ENCODE assay signal across 11 cellular contexts in genomic region chr17:58326609-58327341, GRCh38. TPM values are rescaled to one million over a fixed set of nuclear protein-coding genes. Genes with fewer than 3 reads are reported as not detected.
A peak's percentile ranks its signal among the peaks of the same experiment; 100 is the strongest.
DNase-seq lines count a peak whose midpoint lies in the region; ATAC-seq, FAIRE-seq and TF ChIP-seq lines count a peak whose summit lies in the region.
"Had no signal": no experiment of that assay in that cellular context is flagged by ENCODE, and none has a peak within 500 bp of the region (broad histone marks: within the 10 kb centered on the region; RNA-seq: fewer than 3 reads in every experiment).

No MANE protein-coding gene starts in this region.

- peak overlapping the region in 5 of 8 donors; percentile 64 to 94 (median 68) for H3K4me3 Mint-ChIP-seq in CD4-positive, alpha-beta memory T cell
- peak overlapping the region; percentile 98 for H3K4me3 Mint-ChIP-seq in activated T-helper 17 cell treated with anti-CD3 and anti-CD28 coated beads, Interleukin-2, amount 50 U/mL, for 72 hours
- peak overlapping the region; percentile 77 to 99 (median 95) for H3K4me3 Mint-ChIP-seq in naive thymus-derived CD8-positive, alpha-beta T cell

- FAIRE-seq in GM12892 (lab: Jason Lieb, UNC) = no peak
- FAIRE-seq: bronchial epithelial cell had no signal

- H3K4me3 ChIP-seq in CD4-positive, alpha-beta memory T cell (ENCODE audit: low read length in 2 of 2) = no peak overlapping the region
- no peak overlapping the region for H3K4me3 ChIP-seq in ovary

- peak overlapping the region; percentile 9 for H3K27ac ChIP-seq in CD4-positive, alpha-beta memory T cell (ENCODE audit: low read depth, low read length)
- no peak overlapping the region for H3K27ac ChIP-seq in ovary
- H3K27ac ChIP-seq: esophagus squamous epithelium had no signal

- H3K27me3 ChIP-seq in CD4-positive, alpha-beta memory T cell (ENCODE audit: insufficient read depth, low read length) = no peaks in the 10 kb centered on the region
- no peaks in the 10 kb centered on the region for H3K27me3 ChIP-seq in ovary

- peak overlapping the region; percentile 58 to 99 (median 86) for H3K27ac Mint-ChIP-seq in CD4-positive, alpha-beta memory T cell
- H3K27ac Mint-ChIP-seq in activated T-helper 17 cell treated with anti-CD3 and anti-CD28 coated beads, Interleukin-2, amount 50 U/mL, for 72 hours = peak overlapping the region; percentile 100
- H3K27ac Mint-ChIP-seq in naive thymus-derived CD8-positive, alpha-beta T cell = peak overlapping the region; percentile 49 to 97 (median 85)

- peaks cover 18% of the 10 kb centered on the region for H3K36me3 ChIP-seq in CD4-positive, alpha-beta memory T cell (ENCODE audit: insufficient read depth, low read length)
- H3K36me3 ChIP-seq in ovary = no peaks in the 10 kb centered on the region
- H3K36me3 ChIP-seq: esophagus squamous epithelium had no signal

- TF ChIP-seq EP300 in ovary (IDR thresholded peaks at IDR 0.05) = no peak

- WGBS in ovary, 3 donors = 84 to 94% (median 89%) methylated on average over 9 of the region's 9 CpGs

- no peaks in the 10 kb centered on the region for H3K27me3 Mint-ChIP-seq in CD4-positive, alpha-beta memory T cell
- H3K27me3 Mint-ChIP-seq in activated T-helper 17 cell treated with anti-CD3 and anti-CD28 coated beads, Interleukin-2, amount 50 U/mL, for 72 hours = no peaks in the 10 kb centered on the region
- H3K27me3 Mint-ChIP-seq in naive thymus-derived CD8-positive, alpha-beta T cell = no peaks in the 10 kb centered on the region

- no peak for TF ChIP-seq POLR2A in GM12892 (IDR thresholded peaks at IDR 0.05; ENCODE audit: low read depth, low read length)
- no peak for TF ChIP-seq POLR2A in ovary (IDR thresholded peaks at IDR 0.05)

- peaks cover 38% of the 10 kb centered on the region for H3K4me1 ChIP-seq in CD4-positive, alpha-beta memory T cell (ENCODE audit: insufficient read depth, low read length)
- peaks cover 8% of the 10 kb centered on the region for H3K4me1 ChIP-seq in ovary (ENCODE audit: insufficient read depth)

- no peak for ATAC-seq in activated T-helper 17 cell treated with anti-CD3 and anti-CD28 coated beads, Interleukin-2, amount 50 U/mL, for 72 hours (replicated peaks)
- ATAC-seq in naive thymus-derived CD8-positive, alpha-beta T cell = no peak
- no peak for ATAC-seq in GM19395 (IDR thresholded peaks at IDR 0.05; ENCODE audit: unreplicated experiment)

- H3K4me1 Mint-ChIP-seq in CD4-positive, alpha-beta memory T cell = peaks cover 22 to 71% (median 31%) of the 10 kb centered on the region in 4 donors
- peaks cover 29% of the 10 kb centered on the region for H3K4me1 Mint-ChIP-seq in activated T-helper 17 cell treated with anti-CD3 and anti-CD28 coated beads, Interleukin-2, amount 50 U/mL, for 72 hours
- H3K4me1 Mint-ChIP-seq in naive thymus-derived CD8-positive, alpha-beta T cell = peaks cover 45 to 66% (median 54%) of the 10 kb centered on the region in 4 donors

- TF ChIP-seq CTCF in ovary (IDR thresholded peaks at IDR 0.05) = no peak

- CTCF ChIA-PET in CD4-positive, alpha-beta memory T cell (lab: Charles Lee; ENCODE audit: partially characterized antibody) = interaction anchor here (1.3 to 4.5 kb wide), 6 partner anchors 9 to 91 kb away, joined by 3 to 88 read pairs (median 20); partner anchors contain the start of genes RNF43 and SUPT4H1

- no peaks in the 10 kb centered on the region for H3K9me3 ChIP-seq in CD4-positive, alpha-beta memory T cell (ENCODE audit: control insufficient read depth in 1 of 2, low read length in 2 of 2)
- H3K9me3 ChIP-seq in ovary = no peaks in the 10 kb centered on the region
- H3K9me3 ChIP-seq: esophagus squamous epithelium had no signal

- H3K36me3 Mint-ChIP-seq in CD4-positive, alpha-beta memory T cell = peaks cover 21 to 29% of the 10 kb centered on the region in 2 donors
- peaks cover 87% of the 10 kb centered on the region for H3K36me3 Mint-ChIP-seq in activated T-helper 17 cell treated with anti-CD3 and anti-CD28 coated beads, Interleukin-2, amount 50 U/mL, for 72 hours (ENCODE audit: low read depth)
- H3K36me3 Mint-ChIP-seq in naive thymus-derived CD8-positive, alpha-beta T cell = peaks cover 15 to 22% (median 17%) of the 10 kb centered on the region in 3 donors

- POLR2A ChIA-PET in CD4-positive, alpha-beta memory T cell (lab: Charles Lee; ENCODE audit: partially characterized antibody) = interaction anchor here (0.6 to 34.1 kb wide), 10 partner anchors 9 to 320 kb away, joined by 3 to 3924 read pairs (median 10); partner anchors contain the start of genes HSF5, RNF43, SRSF1 and SUPT4H1
- POLR2A ChIA-PET in naive thymus-derived CD8-positive, alpha-beta T cell (lab: Charles Lee) = interaction anchor here (1.7 to 27.5 kb wide), 5 partner anchors 9 to 192 kb away, joined by 5 to 1631 read pairs (median 93); partner anchors contain the start of gene SUPT4H1

- intact Hi-C loops in CD4-positive, alpha-beta memory T cell (cut with micrococcal nuclease) = no loop called here
- intact Hi-C loops in ovary (cut with DNase I) = no loop called here

- DNase-seq in CD4-positive, alpha-beta memory T cell = peak in 1 of 5 donors; percentile 10
- peak; percentile 24 for DNase-seq in GM12892 (ENCODE audit: insufficient read length)
- no peak for DNase-seq in naive thymus-derived CD8-positive, alpha-beta T cell
- DNase-seq in ovary = no peak
- no peak for DNase-seq in HuH-7.5 (ENCODE audit: low spot score)
- DNase-seq: esophagus squamous epithelium, NCI-H1417, SW 1271 had no signal

- H3K9me3 Mint-ChIP-seq in CD4-positive, alpha-beta memory T cell = peaks cover 0 to 3% (median 0%) of the 10 kb centered on the region in 8 donors
- H3K9me3 Mint-ChIP-seq in activated T-helper 17 cell treated with anti-CD3 and anti-CD28 coated beads, Interleukin-2, amount 50 U/mL, for 72 hours = no peaks in the 10 kb centered on the region
- H3K9me3 Mint-ChIP-seq in naive thymus-derived CD8-positive, alpha-beta T cell = no peaks in the 10 kb centered on the region

RNA-seq across cellular contexts. Expression of gene TSPOAP1, which starts 1.8 kb away (rescaled TPM):
- 10 to 100 TPM; 15.8 to 19.1 TPM for total RNA-seq in CD4-positive, alpha-beta memory T cell
- polyA plus RNA-seq in CD4-positive, alpha-beta memory T cell = under 1 TPM in 1 of 2 donors, not detected in 1; 0.80 TPM
- polyA plus RNA-seq in GM12892 (2012; ENCODE audit: missing spikeins) = 5.0 TPM
- total RNA-seq in activated T-helper 17 cell treated with anti-CD3 and anti-CD28 coated beads, Interleukin-2, amount 50 U/mL, for 72 hours = 100 to 1,000 TPM in 1 of 2 donors, 10 to 100 TPM in 1; 97.2 to 107 TPM
- total RNA-seq in naive thymus-derived CD8-positive, alpha-beta T cell = 10 to 100 TPM; 15.2 to 15.4 TPM
- 1 to 10 TPM in 2 of 3 donors, under 1 TPM in 1; 0.43 to 1.9 (median 1.5) TPM for polyA plus RNA-seq in naive thymus-derived CD8-positive, alpha-beta T cell
- 10 to 100 TPM; 22.8 to 49.1 (median 37.5) TPM for total RNA-seq in ovary
- polyA plus RNA-seq in ovary = 10 to 100 TPM in 1 of 2 donors, 1 to 10 TPM in 1; 8.3 to 46.2 TPM

RNA-seq across cellular contexts. Expression of gene SUPT4H1, which starts 25.2 kb away (rescaled TPM):
- 10 to 100 TPM; 61.4 to 75.2 TPM for total RNA-seq in CD4-positive, alpha-beta memory T cell
- polyA plus RNA-seq in CD4-positive, alpha-beta memory T cell = 100 to 1,000 TPM in 1 of 2 donors, 10 to 100 TPM in 1; 94.4 to 120 TPM
- 94.9 TPM for polyA plus RNA-seq in GM12892 (2012; ENCODE audit: missing spikeins)
- total RNA-seq in activated T-helper 17 cell treated with anti-CD3 and anti-CD28 coated beads, Interleukin-2, amount 50 U/mL, for 72 hours = 100 to 1,000 TPM; 117 to 147 TPM
- 10 to 100 TPM; 58.2 to 65.9 TPM for total RNA-seq in naive thymus-derived CD8-positive, alpha-beta T cell
- 10 to 100 TPM; 63.7 to 97.4 (median 76.1) TPM for polyA plus RNA-seq in naive thymus-derived CD8-positive, alpha-beta T cell
- total RNA-seq in ovary = 10 to 100 TPM; 43.7 to 73.6 (median 50.0) TPM
- polyA plus RNA-seq in ovary = 100 to 1,000 TPM in 1 of 2 donors, 10 to 100 TPM in 1; 86.2 to 182 TPM

RNA-seq across cellular contexts. Expression of gene MPO, which starts 46.0 kb away (rescaled TPM):
- total RNA-seq in CD4-positive, alpha-beta memory T cell = not detected
- not detected for polyA plus RNA-seq in CD4-positive, alpha-beta memory T cell
- not detected for polyA plus RNA-seq in GM12892 (2012; ENCODE audit: missing spikeins)
- 1 to 10 TPM; 1.2 to 2.0 TPM for total RNA-seq in activated T-helper 17 cell treated with anti-CD3 and anti-CD28 coated beads, Interleukin-2, amount 50 U/mL, for 72 hours
- not detected for total RNA-seq in naive thymus-derived CD8-positive, alpha-beta T cell
- polyA plus RNA-seq in naive thymus-derived CD8-positive, alpha-beta T cell = not detected
- total RNA-seq in ovary = under 1 TPM in 3 of 7 donors, not detected in 4; 0.11 to 0.67 (median 0.15) TPM
- under 1 TPM; 0.02 to 0.05 TPM for polyA plus RNA-seq in ovary
- total RNA-seq: bronchial epithelial cell, esophagus squamous epithelium had no signal
